1 cellular context compared by ENCODE assay signal in genomic region chr3:126466886-126467610, GRCh38.
TF ChIP-seq lines count a peak whose summit lies in the region.

No MANE protein-coding gene starts in this region.

TF ChIP-seq in GM23338, 12 proteins besides CTCF, POLR2A, EP300 and RAD21 (continued from another document):
- TF ChIP-seq ZNF462 (CRISPR knock-in tag; IDR thresholded peaks at IDR 0.05) (no peak), ETS1 (IDR thresholded peaks at IDR 0.05) (no peak)
